In genomic region chr22:29639096-29639495, GRCh38 we compare ENCODE assay signal across 20 cellular contexts.
"Had no signal": no experiment of that assay in that cellular context is flagged by ENCODE, and none has a peak within 500 bp of the region (broad histone marks: within the 10 kb centered on the region; RNA-seq: fewer than 3 reads in every experiment).

No MANE protein-coding gene starts in this region.

- H3K27ac Mint-ChIP-seq: stimulated activated naive B cell treated with anti-CD40 and anti-IgM and Interleukin-4, amounts not matched to agents 10 μg/mL and 1 μg/mL and 100 μg/mL, for 72 hours had no signal

- H3K27me3 ChIP-seq: body of pancreas, cardiac muscle cell, heart left ventricle, upper lobe of right lung had no signal

- H3K4me3 ChIP-seq: body of pancreas, cardiac muscle cell, heart left ventricle, lung, smooth muscle cell, upper lobe of right lung had no signal

- H3K9me3 Mint-ChIP-seq: activated T-helper 17 cell treated with anti-CD3 and anti-CD28 coated beads, Interleukin-2, amount 50 U/mL, for 72 hours; naive thymus-derived CD4-positive, alpha-beta T cell; stimulated activated naive B cell treated with anti-CD40 and anti-IgM and Interleukin-4, amounts not matched to agents 10 μg/mL and 1 μg/mL and 100 μg/mL, for 72 hours had no signal

- DNase-seq: activated naive CD4-positive, alpha-beta T cell; activated T-cell treated with anti-CD3 and anti-CD28 coated beads for 4 hours; anterior cingulate cortex; body of pancreas; cortex of kidney; effector CD4-positive, alpha-beta T cell; heart left ventricle; naive thymus-derived CD4-positive, alpha-beta T cell; stimulated activated CD4-positive, alpha-beta T cell treated with anti-CD3 and anti-CD28 coated beads, Interleukin-15, amount 100 ng/mL, for 24 hours; stimulated activated naive B cell treated with anti-CD40 and anti-IgM and Interleukin-4, amounts not matched to agents 10 μg/mL and 1 μg/mL and 100 μg/mL, for 72 hours; T-helper 1 cell; upper lobe of right lung had no signal

- H3K27me3 Mint-ChIP-seq: activated T-helper 17 cell treated with anti-CD3 and anti-CD28 coated beads, Interleukin-2, amount 50 U/mL, for 72 hours; naive thymus-derived CD4-positive, alpha-beta T cell; stimulated activated naive B cell treated with anti-CD40 and anti-IgM and Interleukin-4, amounts not matched to agents 10 μg/mL and 1 μg/mL and 100 μg/mL, for 72 hours had no signal

- H3K4me3 Mint-ChIP-seq: activated T-helper 17 cell treated with anti-CD3 and anti-CD28 coated beads, Interleukin-2, amount 50 U/mL, for 72 hours; naive thymus-derived CD4-positive, alpha-beta T cell; stimulated activated naive B cell treated with anti-CD40 and anti-IgM and Interleukin-4, amounts not matched to agents 10 μg/mL and 1 μg/mL and 100 μg/mL, for 72 hours had no signal

- FAIRE-seq: endometrium, TTC549 had no signal

- ATAC-seq: activated T-helper 17 cell treated with anti-CD3 and anti-CD28 coated beads, Interleukin-2, amount 50 U/mL, for 72 hours; body of pancreas; heart left ventricle; left lobe of liver; naive thymus-derived CD4-positive, alpha-beta T cell; sciatic nerve; stimulated activated naive B cell treated with anti-CD40 and anti-IgM and Interleukin-4, amounts not matched to agents 10 μg/mL and 1 μg/mL and 100 μg/mL, for 72 hours; upper lobe of right lung had no signal
